28 cellular contexts compared by ENCODE assay signal in the genomic region with DNA sequence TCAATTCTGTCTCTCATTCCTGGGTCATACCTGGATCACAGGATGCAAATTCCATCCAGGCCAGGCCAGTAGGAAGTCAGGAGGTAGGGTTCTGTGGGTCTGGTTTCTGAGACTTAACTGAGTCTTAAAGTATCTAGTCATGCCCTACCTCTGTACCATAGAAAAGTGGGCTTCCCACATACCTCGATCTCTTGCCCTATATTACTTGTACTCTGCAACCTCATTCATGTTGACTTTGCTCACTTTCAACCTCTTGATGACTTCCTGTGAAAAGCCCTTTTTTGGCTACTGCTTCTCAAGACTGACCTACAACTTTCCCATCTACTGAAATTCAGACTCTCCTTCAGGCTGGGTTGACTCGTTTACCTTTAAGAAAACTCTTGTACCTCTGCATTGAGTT.
"Had no signal": no experiment of that assay in that cellular context is flagged by ENCODE, and none has a peak within 500 bp of the region (broad histone marks: within the 10 kb centered on the region; RNA-seq: fewer than 3 reads in every experiment).

No MANE protein-coding gene starts in this region.

- H3K27ac Mint-ChIP-seq: naive thymus-derived CD4-positive, alpha-beta T cell; natural killer cell; nephron; progenitor cell of endocrine pancreas; stimulated activated memory B cell treated with anti-CD40 and anti-IgM and Interleukin-4, amounts not matched to agents 10 μg/mL and 1 μg/mL and 100 μg/mL, for 72 hours had no signal

- H3K9me3 Mint-ChIP-seq: nephron; stimulated activated memory B cell treated with anti-CD40 and anti-IgM and Interleukin-4, amounts not matched to agents 10 μg/mL and 1 μg/mL and 100 μg/mL, for 72 hours had no signal

- H3K27me3 ChIP-seq: ovary, right lobe of liver, sigmoid colon, stomach, thyroid gland, tibial nerve, upper lobe of left lung, vagina had no signal

- H3K9me3 ChIP-seq: ovary, psoas muscle, right lobe of liver, sigmoid colon, stomach, thoracic aorta, thyroid gland, tibial nerve, upper lobe of left lung, vagina had no signal

- DNase-seq: naive thymus-derived CD4-positive, alpha-beta T cell; natural killer cell; occipital lobe; ovary; posterior cingulate gyrus; psoas muscle; right cardiac atrium; right lobe of liver; sigmoid colon; small intestine; stimulated activated CD4-positive, alpha-beta T cell treated with anti-CD3 and anti-CD28 coated beads, Interleukin-15, amount 100 ng/mL, for 24 hours; stimulated activated CD4-positive, alpha-beta T cell treated with anti-CD3 and anti-CD28 coated beads, Interleukin-2, amount 100 ng/mL, for 24 hours; stimulated activated CD4-positive, alpha-beta T cell treated with anti-CD3 and anti-CD28 coated beads, Interleukin-2, amount 100 ng/mL, for 48 hours; stimulated activated CD4-positive, alpha-beta T cell treated with anti-CD3 and anti-CD28 coated beads, Interleukin-4, amount 100 ng/mL, for 24 hours; stimulated activated naive CD4-positive, alpha-beta T cell; stimulated activated naive CD8-positive, alpha-beta T cell treated with anti-CD3 and anti-CD28 coated beads, Interleukin-15, Interleukin-2, amounts not matched to agents 100 U/mL and 50 U/mL, for 24 hours; stomach; thyroid gland; trophoblast cell; upper lobe of left lung had no signal

- H3K27ac ChIP-seq: ovary, parathyroid adenoma, psoas muscle, right lobe of liver, sigmoid colon, stomach, thoracic aorta, thyroid gland, tibial nerve, upper lobe of left lung, vagina had no signal

- H3K36me3 Mint-ChIP-seq: naive thymus-derived CD4-positive, alpha-beta T cell; natural killer cell; stimulated activated memory B cell treated with anti-CD40 and anti-IgM and Interleukin-4, amounts not matched to agents 10 μg/mL and 1 μg/mL and 100 μg/mL, for 72 hours had no signal

- H2AFZ ChIP-seq: parathyroid adenoma had no signal

- FAIRE-seq: small intestine, urothelium cell line had no signal

- ATAC-seq: naive thymus-derived CD4-positive, alpha-beta T cell; natural killer cell; psoas muscle; right cardiac atrium; right lobe of liver; stimulated activated memory B cell treated with anti-CD40 and anti-IgM and Interleukin-4, amounts not matched to agents 10 μg/mL and 1 μg/mL and 100 μg/mL, for 72 hours; stimulated activated naive CD8-positive, alpha-beta T cell treated with anti-CD3 and anti-CD28 coated beads, Interleukin-15, Interleukin-2, amounts not matched to agents 100 U/mL and 50 U/mL, for 24 hours had no signal

- H3K9ac ChIP-seq: parathyroid adenoma had no signal

- H3K4me3 ChIP-seq: ovary, psoas muscle, right lobe of liver, sigmoid colon, stomach, thoracic aorta, thyroid gland, tibial nerve, upper lobe of left lung, vagina had no signal

- H3K4me3 Mint-ChIP-seq: naive thymus-derived CD4-positive, alpha-beta T cell; natural killer cell; nephron; stimulated activated memory B cell treated with anti-CD40 and anti-IgM and Interleukin-4, amounts not matched to agents 10 μg/mL and 1 μg/mL and 100 μg/mL, for 72 hours had no signal

- H3K27me3 Mint-ChIP-seq: progenitor cell of endocrine pancreas; stimulated activated memory B cell treated with anti-CD40 and anti-IgM and Interleukin-4, amounts not matched to agents 10 μg/mL and 1 μg/mL and 100 μg/mL, for 72 hours had no signal

- H3K4me1 Mint-ChIP-seq: naive thymus-derived CD4-positive, alpha-beta T cell; natural killer cell; nephron; stimulated activated memory B cell treated with anti-CD40 and anti-IgM and Interleukin-4, amounts not matched to agents 10 μg/mL and 1 μg/mL and 100 μg/mL, for 72 hours had no signal

- H3K36me3 ChIP-seq: ovary, right lobe of liver, sigmoid colon, stomach, thoracic aorta, thyroid gland, tibial nerve, upper lobe of left lung, vagina had no signal

- H3K4me1 ChIP-seq: parathyroid adenoma, psoas muscle, right lobe of liver, sigmoid colon, stomach, thyroid gland, tibial nerve, upper lobe of left lung, vagina had no signal

- H3K79me2 ChIP-seq: parathyroid adenoma had no signal
